11 cellular contexts compared by ENCODE assay signal in the genomic region with DNA sequence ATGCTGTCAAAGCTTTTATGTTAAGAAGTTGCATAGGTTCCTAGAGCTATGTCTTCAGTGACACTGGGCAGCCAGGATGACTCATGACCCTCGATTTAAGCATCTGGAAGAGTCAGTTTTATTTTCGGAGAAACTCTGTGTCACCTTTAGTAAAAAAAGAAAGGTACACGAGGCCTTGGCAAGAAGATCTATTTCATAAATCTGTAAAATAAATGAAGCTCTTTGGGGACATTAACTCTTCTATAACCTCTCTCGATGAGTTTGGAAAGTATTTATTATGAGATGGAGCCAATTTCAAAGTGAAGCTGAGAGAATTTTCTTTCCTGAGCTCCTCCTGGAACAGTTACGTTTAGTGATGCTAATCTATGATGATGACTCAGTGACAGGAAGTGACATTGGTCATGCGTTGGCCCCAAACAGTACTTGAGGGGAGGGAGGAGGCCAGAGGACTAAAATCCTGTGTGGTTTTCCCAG.
A peak's percentile ranks its signal among the peaks of the same experiment; 100 is the strongest.
DNase-seq lines count a peak whose midpoint lies in the region; ATAC-seq, FAIRE-seq and TF ChIP-seq lines count a peak whose summit lies in the region.
"Had no signal": no experiment of that assay in that cellular context is flagged by ENCODE, and none has a peak within 500 bp of the region (broad histone marks: within the 10 kb centered on the region; RNA-seq: fewer than 3 reads in every experiment).

No MANE protein-coding gene starts in this region.

- H3K4me1 Mint-ChIP-seq in T-helper 2 cell treated with Interferon-gamma antibody and Interleukin-4, amounts not matched to agents 5 μg/mL and 100 μg/mL, for 36 hours (ENCODE audit: low read depth), result peaks cover 7% of the 10 kb centered on the region

- peak overlapping the region; percentile 19 for H3K27ac Mint-ChIP-seq in T-helper 2 cell treated with Interferon-gamma antibody and Interleukin-4, amounts not matched to agents 5 μg/mL and 100 μg/mL, for 36 hours
- H3K27ac Mint-ChIP-seq: stimulated activated naive B cell treated with anti-CD40 and anti-IgM and Interleukin-4, amounts not matched to agents 10 μg/mL and 1 μg/mL and 100 μg/mL, for 72 hours had no signal

- peaks cover 11% of the 10 kb centered on the region for H3K9me3 Mint-ChIP-seq in T-helper 2 cell treated with Interferon-gamma antibody and Interleukin-4, amounts not matched to agents 5 μg/mL and 100 μg/mL, for 36 hours

- H3K36me3 ChIP-seq in smooth muscle cell (ENCODE audit: low read depth), result no peaks in the 10 kb centered on the region

- 38% methylated on average over 6 of the region's 6 CpGs for WGBS in smooth muscle cell (ENCODE audit: low lambda C conversion rate)

- H3F3A ChIP-seq in smooth muscle cell (ENCODE audit: low read depth), result no peaks in the 10 kb centered on the region

- peak overlapping the region; percentile 74 for H2AFZ ChIP-seq in smooth muscle cell (ENCODE audit: low read depth)

- peaks cover 2% of the 10 kb centered on the region for H3K36me3 Mint-ChIP-seq in T-helper 2 cell treated with Interferon-gamma antibody and Interleukin-4, amounts not matched to agents 5 μg/mL and 100 μg/mL, for 36 hours (ENCODE audit: low read depth)

- H4K20me1 ChIP-seq in smooth muscle cell (ENCODE audit: low read depth), result no peaks in the 10 kb centered on the region

- H3K79me2 ChIP-seq in smooth muscle cell (ENCODE audit: low read depth), result no peaks in the 10 kb centered on the region

- no peak for DNase-seq in T-helper 2 cell treated with Interferon-gamma antibody and Interleukin-4, amounts not matched to agents 5 μg/mL and 100 μg/mL, for 36 hours (ENCODE audit: low spot score)
- no peak for DNase-seq in T-helper 2 cell
- peak; percentile 83 for DNase-seq in RCC 7860 (ENCODE audit: low spot score)
- peak; percentile 49 for DNase-seq in epithelial cell of esophagus (ENCODE audit: low read depth)
- DNase-seq in smooth muscle cell (lab: John Stamatoyannopoulos, UW; ENCODE audit: unreplicated experiment), result no peak
- DNase-seq in DMS153 (lab: John Stamatoyannopoulos, UW), result no peak
- no peak for DNase-seq in HPDE6-E6E7 (ENCODE audit: extremely low spot score)
- DNase-seq: activated gamma-delta T cell treated with Interleukin-2 at 50 U/mL for 16 hours; NCI-H345; stimulated activated naive B cell treated with anti-CD40 and anti-IgM and Interleukin-4, amounts not matched to agents 10 μg/mL and 1 μg/mL and 100 μg/mL, for 72 hours had no signal

- no peak overlapping the region for H3K4me3 Mint-ChIP-seq in T-helper 2 cell treated with Interferon-gamma antibody and Interleukin-4, amounts not matched to agents 5 μg/mL and 100 μg/mL, for 36 hours
- H3K4me3 Mint-ChIP-seq: stimulated activated naive B cell treated with anti-CD40 and anti-IgM and Interleukin-4, amounts not matched to agents 10 μg/mL and 1 μg/mL and 100 μg/mL, for 72 hours had no signal

- ATAC-seq in HG02970 (IDR thresholded peaks at IDR 0.05; ENCODE audit: low FRiP score, unreplicated experiment), result no peak
- ATAC-seq: stimulated activated naive B cell treated with anti-CD40 and anti-IgM and Interleukin-4, amounts not matched to agents 10 μg/mL and 1 μg/mL and 100 μg/mL, for 72 hours had no signal

- H3K4me2 ChIP-seq in smooth muscle cell, result peak overlapping the region; percentile 45

- H3K9ac ChIP-seq in smooth muscle cell (ENCODE audit: low read depth), result no peak overlapping the region

- H3K9me3 ChIP-seq in smooth muscle cell (replicated peaks; ENCODE audit: low read depth), result no peaks in the 10 kb centered on the region

- no peaks in the 10 kb centered on the region for H3K27me3 ChIP-seq in smooth muscle cell (ENCODE audit: low read depth)

- H3K27me3 Mint-ChIP-seq in T-helper 2 cell treated with Interferon-gamma antibody and Interleukin-4, amounts not matched to agents 5 μg/mL and 100 μg/mL, for 36 hours (ENCODE audit: low read depth), result no peaks in the 10 kb centered on the region
- H3K27me3 Mint-ChIP-seq: stimulated activated naive B cell treated with anti-CD40 and anti-IgM and Interleukin-4, amounts not matched to agents 10 μg/mL and 1 μg/mL and 100 μg/mL, for 72 hours had no signal

- TF ChIP-seq CTCF in epithelial cell of esophagus (IDR thresholded peaks at IDR 0.05; ENCODE audit: insufficient read depth, low read depth, low read length, missing control alignments) (no peak), smooth muscle cell (IDR thresholded peaks at IDR 0.05; ENCODE audit: borderline replicate concordance, insufficient read depth, poor library complexity, severe bottlenecking) (no peak)

- H3K27ac ChIP-seq in smooth muscle cell (ENCODE audit: low read depth), result peak overlapping the region; percentile 55

- H3K4me3 ChIP-seq in epithelial cell of esophagus (ENCODE audit: low read length), result no peak overlapping the region
- H3K4me3 ChIP-seq in smooth muscle cell, result no peak overlapping the region

- H3K4me1 ChIP-seq in smooth muscle cell (ENCODE audit: low read depth), result no peaks in the 10 kb centered on the region

- peak; percentile 83 for FAIRE-seq in RCC 7860 (lab: Jason Lieb, UNC)

Comparison
In these comparisons a context has a peak if more than half of its experiments do, and no peak if none do; other contexts are left out.
1. DNase-seq: peak in RCC 7860 (single experiment) and epithelial cell of esophagus (single experiment); none in T-helper 2 cell treated with Interferon-gamma antibody and Interleukin-4, amounts not matched to agents 5 μg/mL and 100 μg/mL, for 36 hours (single experiment), T-helper 2 cell (0 of 5), smooth muscle cell (single experiment), DMS153 (single experiment) and HPDE6-E6E7 (single experiment).